In genomic region chr22:39446239-39446721, GRCh38 we compare ENCODE assay signal across 1 cellular context.
TF ChIP-seq lines count a peak whose summit lies in the region.

No MANE protein-coding gene starts in this region.

TF ChIP-seq in K562, 482 proteins besides CTCF, POLR2A, EP300 and RAD21:
- TF ChIP-seq ZBTB7A (IDR thresholded peaks at IDR 0.05; ENCODE audit: borderline replicate concordance, control insufficient read depth, low read depth, low read length) (peak; percentile 29; the same call in 1 of the 2 replicates), ZNF263 (CRISPR knock-in tag; IDR thresholded peaks at IDR 0.05; ENCODE audit: borderline replicate concordance) (0 out of 2 replicates have a peak, but pooled peaks have one; percentile 5), ZNF212 (CRISPR knock-in tag; IDR thresholded peaks at IDR 0.05) (no peak), PHF8 (IDR thresholded peaks at IDR 0.05; ENCODE audit: borderline replicate concordance, low read length) (peak; percentile 21; the same call in 1 of the 2 replicates), CTBP1 (IDR thresholded peaks at IDR 0.05; ENCODE audit: borderline replicate concordance) (0 out of 2 replicates have a peak, but pooled peaks have one; percentile 14), ZFX (CRISPR knock-in tag; IDR thresholded peaks at IDR 0.05) (peak; percentile 50), VEZF1 (CRISPR knock-in tag; IDR thresholded peaks at IDR 0.05) (no peak), HMGN3 (IDR thresholded peaks at IDR 0.05; ENCODE audit: borderline replicate concordance, extremely low read depth, insufficient read length, low read depth, low read length) (peak; percentile 22), NRF1 (conservative IDR thresholded peaks at IDR 0.05 in 1 of 2, IDR thresholded peaks at IDR 0.05 in 1 of 2) (0 out of 4 replicates have a peak, but pooled peaks of 1 of the 2 experiments have one; percentile 7)
